In genomic region chr4:82428526-82428968, GRCh38 we compare ENCODE assay signal across 8 cellular contexts. TPM values are rescaled to one million over a fixed set of nuclear protein-coding genes. Genes with fewer than 3 reads are reported as not detected.
A peak's percentile ranks its signal among the peaks of the same experiment; 100 is the strongest.
DNase-seq lines count a peak whose midpoint lies in the region; ATAC-seq and TF ChIP-seq lines count a peak whose summit lies in the region.

No MANE protein-coding gene starts in this region.

- CTCF ChIA-PET in CD8-positive, alpha-beta T cell (lab: Charles Lee): interaction anchor here (0.6 to 1.9 kb wide), 13 partner anchors 13 to 955 kb away, joined by 3 to 8 read pairs (median 3); partner anchors contain the start of gene HNRNPD

- peak overlapping the region; percentile 99 for H3K27ac ChIP-seq in CD8-positive, alpha-beta T cell (ENCODE audit: low read depth, low read length)
- no peak overlapping the region for H3K27ac ChIP-seq in neural progenitor cell

- no peaks in the 10 kb centered on the region for H3K27me3 ChIP-seq in CD8-positive, alpha-beta T cell (ENCODE audit: insufficient read depth, low read length)
- no peaks in the 10 kb centered on the region for H3K27me3 ChIP-seq in neural progenitor cell

- H2AFZ ChIP-seq in neural progenitor cell (replicated peaks): no peak overlapping the region

- H3K4me3 ChIP-seq in CD8-positive, alpha-beta T cell (ENCODE audit: low read depth, low read length): peak overlapping the region; percentile 91
- H3K4me3 ChIP-seq in neural progenitor cell: peak overlapping the region; percentile 97

- no peaks in the 10 kb centered on the region for H3K9me3 ChIP-seq in CD8-positive, alpha-beta T cell (ENCODE audit: low read length)
- H3K9me3 ChIP-seq in neural progenitor cell (ENCODE audit: low read depth): no peaks in the 10 kb centered on the region

- peaks cover 68% of the 10 kb centered on the region for H3K4me1 Mint-ChIP-seq in CD8-positive, alpha-beta T cell (ENCODE audit: low read depth)
- H3K4me1 Mint-ChIP-seq in effector memory CD8-positive, alpha-beta T cell (ENCODE audit: low read depth in 2 of 2): peaks cover 46 to 62% of the 10 kb centered on the region in 2 donors
- H3K4me1 Mint-ChIP-seq in neural progenitor cell: peaks cover 50% of the 10 kb centered on the region

- peak overlapping the region; percentile 95 for H3K4me2 ChIP-seq in neural progenitor cell

- POLR2A ChIA-PET in CD8-positive, alpha-beta T cell (lab: Charles Lee): interaction anchor here (1.1 to 4.0 kb wide), 19 partner anchors 9 to 1028 kb away, joined by 3 to 95 read pairs (median 9); partner anchors contain the start of genes COPS4, COQ2, HELQ and HNRNPD

- no peak for ATAC-seq in CD8-positive, alpha-beta T cell
- ATAC-seq in effector memory CD8-positive, alpha-beta T cell (replicated peaks): no peak
- ATAC-seq in HG02938 (IDR thresholded peaks at IDR 0.05; ENCODE audit: unreplicated experiment) (no peak), sciatic nerve (no peak)

- H3K4me3 Mint-ChIP-seq in CD8-positive, alpha-beta T cell: peak overlapping the region; percentile 100
- H3K4me3 Mint-ChIP-seq in effector memory CD8-positive, alpha-beta T cell: peak overlapping the region; percentile 100
- peak overlapping the region; percentile 98 for H3K4me3 Mint-ChIP-seq in neural progenitor cell

- intact Hi-C loops in CD8-positive, alpha-beta T cell (cut with DNase I, micrococcal nuclease): no loop called here
- intact Hi-C loops in sciatic nerve (cut with DNase I): loop anchor here (10.0 kb wide), 1 partner anchor 54 kb away; the partner anchor contains the start of gene HNRNPD

- peaks cover 80% of the 10 kb centered on the region for H4K20me1 ChIP-seq in neural progenitor cell (ENCODE audit: low read depth)

- H3K36me3 Mint-ChIP-seq in CD8-positive, alpha-beta T cell: peaks cover 73% of the 10 kb centered on the region
- H3K36me3 Mint-ChIP-seq in effector memory CD8-positive, alpha-beta T cell (ENCODE audit: insufficient read depth): peaks cover 86% of the 10 kb centered on the region
- peaks cover 59% of the 10 kb centered on the region for H3K36me3 Mint-ChIP-seq in neural progenitor cell

- no peak for DNase-seq in CD8-positive, alpha-beta T cell
- peak; percentile 65 for DNase-seq in NAMALWA (ENCODE audit: low spot score)
- no peak for DNase-seq in effector memory CD8-positive, alpha-beta T cell
- no peak for DNase-seq in neural progenitor cell (ENCODE audit: low spot score)
- no peak for DNase-seq in activated CD4-positive, alpha-beta T cell treated with anti-CD3 and anti-CD28 coated beads for 4 hours
- no peak for DNase-seq in islet precursor cell
- DNase-seq in sciatic nerve (ENCODE audit: low spot score): no peak

- no peaks in the 10 kb centered on the region for H3K27me3 Mint-ChIP-seq in CD8-positive, alpha-beta T cell (ENCODE audit: low read depth)
- no peaks in the 10 kb centered on the region for H3K27me3 Mint-ChIP-seq in effector memory CD8-positive, alpha-beta T cell
- peaks cover 11% of the 10 kb centered on the region for H3K27me3 Mint-ChIP-seq in neural progenitor cell (ENCODE audit: insufficient read depth, low read depth)

- peak overlapping the region; percentile 97 for H3K9ac ChIP-seq in neural progenitor cell

- H3K4me1 ChIP-seq in CD8-positive, alpha-beta T cell (ENCODE audit: insufficient read depth, low read length): peaks cover 40% of the 10 kb centered on the region
- peaks cover 39% of the 10 kb centered on the region for H3K4me1 ChIP-seq in neural progenitor cell

- H3K79me2 ChIP-seq in neural progenitor cell (ENCODE audit: low read depth): peaks cover 96% of the 10 kb centered on the region

- peak overlapping the region; percentile 99 for H3K27ac Mint-ChIP-seq in CD8-positive, alpha-beta T cell
- H3K27ac Mint-ChIP-seq in effector memory CD8-positive, alpha-beta T cell: peak overlapping the region; percentile 99
- H3K27ac Mint-ChIP-seq in neural progenitor cell: peak overlapping the region; percentile 58

- H3K9me3 Mint-ChIP-seq in CD8-positive, alpha-beta T cell: no peaks in the 10 kb centered on the region
- no peaks in the 10 kb centered on the region for H3K9me3 Mint-ChIP-seq in effector memory CD8-positive, alpha-beta T cell
- H3K9me3 Mint-ChIP-seq in neural progenitor cell: peaks cover 2% of the 10 kb centered on the region

- no peak for TF ChIP-seq CTCF in CD8-positive, alpha-beta T cell (IDR thresholded peaks at IDR 0.05)
- TF ChIP-seq CTCF in neural progenitor cell (IDR thresholded peaks at IDR 0.05): no peak

- peaks cover 38% of the 10 kb centered on the region for H3K36me3 ChIP-seq in CD8-positive, alpha-beta T cell (ENCODE audit: insufficient read depth, low read length)
- peaks cover 36% of the 10 kb centered on the region for H3K36me3 ChIP-seq in neural progenitor cell

- peaks cover 51% of the 10 kb centered on the region for H3F3A ChIP-seq in neural progenitor cell (ENCODE audit: low read depth)

RNA-seq across cellular contexts. Expression of gene HNRNPDL, which starts 1.7 kb away (rescaled TPM):
- 100 to 1,000 TPM; 490 to 494 TPM for total RNA-seq in CD8-positive, alpha-beta T cell
- total RNA-seq in neural progenitor cell (ENCODE audit: low replicate concordance) (423 and 699 TPM in 2 replicates), sciatic nerve (238 TPM)

RNA-seq across cellular contexts. Expression of gene ENOPH1, which starts 1.8 kb away (rescaled TPM):
- 10 to 100 TPM; 21.4 to 21.8 TPM for total RNA-seq in CD8-positive, alpha-beta T cell
- total RNA-seq in neural progenitor cell (ENCODE audit: low replicate concordance) (44.6 and 64.4 TPM in 2 replicates), sciatic nerve (30.0 TPM)

RNA-seq across cellular contexts. Expression of gene HNRNPD, which starts 54.8 kb away (rescaled TPM):
- total RNA-seq in CD8-positive, alpha-beta T cell: 100 to 1,000 TPM; 245 to 248 TPM
- 159 and 250 TPM in 2 replicates for total RNA-seq in neural progenitor cell (ENCODE audit: low replicate concordance)
- 160 TPM for total RNA-seq in sciatic nerve
